Comparison of ENCODE assay signal across 1 cellular context in the genomic region with DNA sequence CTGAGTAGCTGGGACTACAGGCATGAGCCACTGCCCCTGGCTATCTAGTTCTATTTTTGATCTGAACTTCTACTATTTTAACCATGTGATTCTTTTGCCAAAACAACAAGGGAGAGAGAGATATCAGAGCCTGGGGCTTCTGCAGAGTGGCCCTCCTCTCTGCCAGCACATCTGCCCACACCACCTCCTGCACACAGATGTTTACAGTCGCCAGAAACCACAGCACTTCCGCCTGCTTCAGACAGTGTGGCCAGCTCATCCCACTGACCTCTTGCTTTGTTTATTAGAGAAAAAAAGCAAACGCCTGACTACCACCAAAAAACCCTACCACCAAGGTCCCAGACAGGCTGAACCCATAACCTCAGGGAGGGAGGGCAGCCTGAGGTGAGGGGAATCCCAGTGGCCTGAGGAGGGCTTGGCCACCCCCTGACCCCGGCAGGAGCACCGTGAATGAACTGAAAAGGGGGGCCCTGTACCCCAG.
A peak's percentile ranks its signal among the peaks of the same experiment; 100 is the strongest.
TF ChIP-seq lines count a peak whose summit lies in the region.

No MANE protein-coding gene starts in this region.

TF ChIP-seq in HepG2, 621 proteins besides CTCF, POLR2A, EP300 and RAD21 (continued from another document):
- TF ChIP-seq ARID4A (CRISPR knock-in tag; IDR thresholded peaks at IDR 0.05; ENCODE audit: borderline replicate concordance) (no peak), RARA (CRISPR knock-in tag; IDR thresholded peaks at IDR 0.05) (peak; percentile 62), FOXA3 (CRISPR knock-in tag; IDR thresholded peaks at IDR 0.05) (peak; percentile 38; the same call in 1 of the 2 replicates), SAP130 (CRISPR knock-in tag; IDR thresholded peaks at IDR 0.05; ENCODE audit: low read depth) (peak; percentile 39; the same call in 1 of the 2 replicates), SALL1 (CRISPR knock-in tag; IDR thresholded peaks at IDR 0.05) (peak; percentile 11; the same call in 1 of the 2 replicates), CEBPG (CRISPR knock-in tag; IDR thresholded peaks at IDR 0.05) (no peak), GABPA (IDR thresholded peaks at IDR 0.05; ENCODE audit: low read depth, low read length) (no peak), GABPA (CRISPR knock-in tag; IDR thresholded peaks at IDR 0.05; ENCODE audit: low read depth) (peak; percentile 50; the same call in 1 of the 2 replicates), ZNF782 (CRISPR knock-in tag; IDR thresholded peaks at IDR 0.05; ENCODE audit: borderline replicate concordance) (no peak), KDM2A (CRISPR knock-in tag; IDR thresholded peaks at IDR 0.05; ENCODE audit: borderline replicate concordance, low read depth) (no peak), TBL1XR1 (IDR thresholded peaks at IDR 0.05; ENCODE audit: borderline replicate concordance, low read length, partially characterized antibody) (no peak), MAFG (CRISPR knock-in tag; IDR thresholded peaks at IDR 0.05) (no peak), FOXM1 (CRISPR knock-in tag; IDR thresholded peaks at IDR 0.05) (no peak), GABPB1 (CRISPR knock-in tag; IDR thresholded peaks at IDR 0.05) (0 out of 2 replicates have a peak, but pooled peaks have one; percentile 28), ELF3 (CRISPR knock-in tag; IDR thresholded peaks at IDR 0.05) (peak; percentile 84), FOXK1 (CRISPR knock-in tag; IDR thresholded peaks at IDR 0.05; ENCODE audit: borderline replicate concordance, low read depth) (peak; percentile 19; the same call in 1 of the 2 replicates), TEF (CRISPR knock-in tag; IDR thresholded peaks at IDR 0.05) (no peak), ELF1 (CRISPR knock-in tag; IDR thresholded peaks at IDR 0.05) (peak; percentile 46), RCOR2 (CRISPR knock-in tag; IDR thresholded peaks at IDR 0.05) (no peak), ETV5 (CRISPR knock-in tag; IDR thresholded peaks at IDR 0.05; ENCODE audit: borderline replicate concordance) (peak; percentile 47; the same call in 1 of the 2 replicates)
- TF ChIP-seq, protein P1, sequence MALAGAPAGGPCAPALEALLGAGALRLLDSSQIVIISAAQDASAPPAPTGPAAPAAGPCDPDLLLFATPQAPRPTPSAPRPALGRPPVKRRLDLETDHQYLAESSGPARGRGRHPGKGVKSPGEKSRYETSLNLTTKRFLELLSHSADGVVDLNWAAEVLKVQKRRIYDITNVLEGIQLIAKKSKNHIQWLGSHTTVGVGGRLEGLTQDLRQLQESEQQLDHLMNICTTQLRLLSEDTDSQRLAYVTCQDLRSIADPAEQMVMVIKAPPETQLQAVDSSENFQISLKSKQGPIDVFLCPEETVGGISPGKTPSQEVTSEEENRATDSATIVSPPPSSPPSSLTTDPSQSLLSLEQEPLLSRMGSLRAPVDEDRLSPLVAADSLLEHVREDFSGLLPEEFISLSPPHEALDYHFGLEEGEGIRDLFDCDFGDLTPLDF (CRISPR knock-in tag; IDR thresholded peaks at IDR 0.05): no peak
- TF ChIP-seq, protein P2, sequence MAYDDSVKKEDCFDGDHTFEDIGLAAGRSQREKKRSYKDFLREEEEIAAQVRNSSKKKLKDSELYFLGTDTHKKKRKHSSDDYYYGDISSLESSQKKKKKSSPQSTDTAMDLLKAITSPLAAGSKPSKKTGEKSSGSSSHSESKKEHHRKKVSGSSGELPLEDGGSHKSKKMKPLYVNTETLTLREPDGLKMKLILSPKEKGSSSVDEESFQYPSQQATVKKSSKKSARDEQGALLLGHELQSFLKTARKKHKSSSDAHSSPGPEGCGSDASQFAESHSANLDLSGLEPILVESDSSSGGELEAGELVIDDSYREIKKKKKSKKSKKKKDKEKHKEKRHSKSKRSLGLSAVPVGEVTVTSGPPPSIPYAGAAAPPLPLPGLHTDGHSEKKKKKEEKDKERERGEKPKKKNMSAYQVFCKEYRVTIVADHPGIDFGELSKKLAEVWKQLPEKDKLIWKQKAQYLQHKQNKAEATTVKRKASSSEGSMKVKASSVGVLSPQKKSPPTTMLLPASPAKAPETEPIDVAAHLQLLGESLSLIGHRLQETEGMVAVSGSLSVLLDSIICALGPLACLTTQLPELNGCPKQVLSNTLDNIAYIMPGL (CRISPR knock-in tag; IDR thresholded peaks at IDR 0.05; ENCODE audit: borderline replicate concordance in 1 of 2, low read depth in 1 of 2): no peak
TF ChIP-seq in HepG2: peak in this region for 12.
